18 cellular contexts compared by ENCODE assay signal in genomic region chr10:119256030-119256429, GRCh38.
"Had no signal": no experiment of that assay in that cellular context is flagged by ENCODE, and none has a peak within 500 bp of the region (broad histone marks: within the 10 kb centered on the region; RNA-seq: fewer than 3 reads in every experiment).

No MANE protein-coding gene starts in this region.

- H3K4me3 Mint-ChIP-seq: activated B cell treated with CpG ODN at 0.5 μM for 24 hours; activated CD4-positive, alpha-beta T cell treated with anti-CD3 and anti-CD28 coated beads, Interleukin-2, amount 10 ng/mL, durations not matched to agents 7 days and 5 days; activated naive CD4-positive, alpha-beta T cell treated with anti-CD3 and anti-CD28 coated beads for 36 hours; activated T-helper 17 cell treated with anti-CD3 and anti-CD28 coated beads, Interleukin-2, amount 50 U/mL, for 72 hours; neural crest cell; stimulated activated naive B cell treated with anti-CD40 and anti-IgM and Interleukin-4, amounts not matched to agents 10 μg/mL and 1 μg/mL and 100 μg/mL, for 72 hours had no signal

- H3K9me3 ChIP-seq: pancreas, SK-N-SH, suprapubic skin, vagina had no signal

- H3K27me3 ChIP-seq: pancreas, suprapubic skin, vagina had no signal

- H3K9me3 Mint-ChIP-seq: activated CD4-positive, alpha-beta T cell treated with anti-CD3 and anti-CD28 coated beads, Interleukin-2, amount 10 ng/mL, durations not matched to agents 7 days and 5 days; activated naive CD4-positive, alpha-beta T cell treated with anti-CD3 and anti-CD28 coated beads for 36 hours; activated T-helper 17 cell treated with anti-CD3 and anti-CD28 coated beads, Interleukin-2, amount 50 U/mL, for 72 hours had no signal

- H3K27ac ChIP-seq: epithelial cell of prostate, pancreas had no signal

- H3K27ac Mint-ChIP-seq: activated B cell treated with CpG ODN at 0.5 μM for 24 hours; activated CD4-positive, alpha-beta T cell treated with anti-CD3 and anti-CD28 coated beads, Interleukin-2, amount 10 ng/mL, durations not matched to agents 7 days and 5 days; activated naive CD4-positive, alpha-beta T cell treated with anti-CD3 and anti-CD28 coated beads for 36 hours; activated T-helper 17 cell treated with anti-CD3 and anti-CD28 coated beads, Interleukin-2, amount 50 U/mL, for 72 hours had no signal

- H3K9ac ChIP-seq: SK-N-SH had no signal

- H3K4me3 ChIP-seq: pancreas, suprapubic skin, vagina had no signal

- H3K4me1 ChIP-seq: pancreas had no signal

- H3K27me3 Mint-ChIP-seq: activated B cell treated with CpG ODN at 0.5 μM for 24 hours; activated CD4-positive, alpha-beta T cell treated with anti-CD3 and anti-CD28 coated beads, Interleukin-2, amount 10 ng/mL, durations not matched to agents 7 days and 5 days; activated T-helper 17 cell treated with anti-CD3 and anti-CD28 coated beads, Interleukin-2, amount 50 U/mL, for 72 hours; stimulated activated naive B cell treated with anti-CD40 and anti-IgM and Interleukin-4, amounts not matched to agents 10 μg/mL and 1 μg/mL and 100 μg/mL, for 72 hours had no signal

- H3K36me3 ChIP-seq: pancreas, suprapubic skin, vagina had no signal

- DNase-seq: activated B cell treated with CpG ODN at 0.5 μM for 24 hours; activated CD4-positive, alpha-beta T cell treated with anti-CD3 and anti-CD28 coated beads, Interleukin-2, amount 10 ng/mL, durations not matched to agents 7 days and 5 days; activated naive CD4-positive, alpha-beta T cell treated with anti-CD3 and anti-CD28 coated beads for 36 hours; activated T-cell treated with anti-CD3 and anti-CD28 coated beads for 4 hours; caudate nucleus; cortex of kidney; effector memory CD4-positive, alpha-beta T cell; mesendoderm; pancreas; right cardiac atrium; SK-N-SH; stimulated activated CD4-positive, alpha-beta T cell treated with anti-CD3 and anti-CD28 coated beads, Interleukin-1b, Interleukin-23, amount 100 ng/mL, for 48 hours; stimulated activated naive B cell treated with anti-CD40 and anti-IgM and Interleukin-4, amounts not matched to agents 10 μg/mL and 1 μg/mL and 100 μg/mL, for 72 hours had no signal
